Comparison of ENCODE assay signal across 22 cellular contexts in the genomic region with DNA sequence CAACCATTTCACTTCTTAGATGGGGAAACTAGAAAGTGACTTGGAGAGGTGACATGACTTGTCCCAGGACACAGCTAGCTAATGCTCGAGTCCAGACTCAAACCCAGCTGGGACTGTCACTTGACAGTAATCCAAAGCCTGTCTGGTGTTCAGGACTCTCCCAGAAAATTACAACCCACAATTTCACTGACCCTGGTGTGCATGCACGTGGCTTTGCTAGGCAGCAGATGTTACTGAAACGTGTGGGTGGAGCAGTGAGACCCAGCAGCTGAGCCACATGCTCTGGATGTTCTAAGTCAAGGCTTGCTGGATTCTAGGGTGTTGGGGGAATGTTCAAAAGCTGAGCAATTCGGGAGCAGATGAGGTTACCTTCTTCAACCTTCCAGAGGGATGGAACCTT.
"Had no signal": no experiment of that assay in that cellular context is flagged by ENCODE, and none has a peak within 500 bp of the region (broad histone marks: within the 10 kb centered on the region; RNA-seq: fewer than 3 reads in every experiment).

No MANE protein-coding gene starts in this region.

- H3K27me3 Mint-ChIP-seq: activated naive CD8-positive, alpha-beta T cell treated with anti-CD3 and anti-CD28 coated beads, Interleukin-2, amount 10 ng/mL, durations not matched to agents 7 days and 5 days; T-cell had no signal

- H3K36me3 Mint-ChIP-seq: activated naive CD8-positive, alpha-beta T cell treated with anti-CD3 and anti-CD28 coated beads, Interleukin-2, amount 10 ng/mL, durations not matched to agents 7 days and 5 days; T-cell had no signal

- ATAC-seq: activated CD4-positive, CD25-positive, alpha-beta regulatory T cell treated with anti-CD3 and anti-CD28 coated beads, Interleukin-2, amount 50 U/mL, for 24 hours; activated CD8-positive, alpha-beta T cell treated with anti-CD3 and anti-CD28 coated beads, Interleukin-2, amount 10 ng/mL, durations not matched to agents 7 days and 5 days; K562; T-cell had no signal

- H3K4me3 ChIP-seq: adrenal gland, K562 had no signal

- H3K36me3 ChIP-seq: adrenal gland had no signal

- H3K9me3 ChIP-seq: adrenal gland had no signal

- DNase-seq: activated CD4-positive, alpha-beta T cell treated with anti-CD3 and anti-CD28 coated beads for 4 hours; activated CD4-positive, alpha-beta T cell treated with anti-CD3 and anti-CD28 coated beads, Interleukin-2, amount 50 U/mL, for 4 hours; activated CD8-positive, alpha-beta memory T cell treated with anti-CD3 and anti-CD28 coated beads, Interleukin-2, amount 50 U/mL, for 48 hours; activated CD8-positive, alpha-beta T cell treated with anti-CD3 and anti-CD28 coated beads, Interleukin-2, amount 10 ng/mL, durations not matched to agents 7 days and 5 days; activated naive CD4-positive, alpha-beta T cell treated with anti-CD3 and anti-CD28 coated beads, Interleukin-2, amount 50 U/mL, for 16 hours; activated naive CD8-positive, alpha-beta T cell treated with anti-CD3 and anti-CD28 coated beads, Interleukin-2, amount 10 ng/mL, durations not matched to agents 7 days and 5 days; activated T-cell treated with anti-CD3 and anti-CD28 coated beads, Interleukin-2, amount 50 U/mL, for 1 hour; adrenal gland; cerebellar nuclear complex; Karpas-422; MM.1S; NCI-H1105; NCI-H1436 treated with DMSO at 0.1 percent for 48 hours; NCI-H2029; NCI-H2107; NCI-H2171 treated with DMSO at 0.1 percent for 48 hours; NCI-H226; SIG-M5; T-cell had no signal

- H3K27ac ChIP-seq: adrenal gland, VCaP had no signal

- H3K4me1 ChIP-seq: adrenal gland had no signal

- H3K4me3 Mint-ChIP-seq: activated CD8-positive, alpha-beta T cell treated with anti-CD3 and anti-CD28 coated beads, Interleukin-2, amount 10 ng/mL, durations not matched to agents 7 days and 5 days; activated naive CD8-positive, alpha-beta T cell treated with anti-CD3 and anti-CD28 coated beads, Interleukin-2, amount 10 ng/mL, durations not matched to agents 7 days and 5 days; T-cell had no signal

- H3K4me1 Mint-ChIP-seq: activated naive CD8-positive, alpha-beta T cell treated with anti-CD3 and anti-CD28 coated beads, Interleukin-2, amount 10 ng/mL, durations not matched to agents 7 days and 5 days; T-cell had no signal

- H3K9me3 Mint-ChIP-seq: activated naive CD8-positive, alpha-beta T cell treated with anti-CD3 and anti-CD28 coated beads, Interleukin-2, amount 10 ng/mL, durations not matched to agents 7 days and 5 days had no signal

- H3K27ac Mint-ChIP-seq: activated CD8-positive, alpha-beta T cell treated with anti-CD3 and anti-CD28 coated beads, Interleukin-2, amount 10 ng/mL, durations not matched to agents 7 days and 5 days; activated naive CD8-positive, alpha-beta T cell treated with anti-CD3 and anti-CD28 coated beads, Interleukin-2, amount 10 ng/mL, durations not matched to agents 7 days and 5 days; T-cell had no signal
